In genomic region chr19:51366999-51367564, GRCh38 we compare ENCODE assay signal across 8 cellular contexts. TPM values are rescaled to one million over a fixed set of nuclear protein-coding genes. Genes with fewer than 3 reads are reported as not detected.
DNase-seq lines count a peak whose midpoint lies in the region; ATAC-seq and TF ChIP-seq lines count a peak whose summit lies in the region.

No MANE protein-coding gene starts in this region.

- H3K4me3 Mint-ChIP-seq in activated CD4-positive, alpha-beta T cell treated with anti-CD3 and anti-CD28 coated beads, Interleukin-2, amount 10 ng/mL, durations not matched to agents 7 days and 5 days, result peak overlapping the region; percentile 99

- H3K4me2 ChIP-seq in neuronal stem cell (ENCODE audit: insufficient read depth, low read length, poor library complexity, severe bottlenecking), result peak overlapping the region; percentile 89

- H2BK15ac ChIP-seq in neuronal stem cell (ENCODE audit: low read length), result peak overlapping the region; percentile 100

- H3K36me3 Mint-ChIP-seq in activated CD4-positive, alpha-beta T cell treated with anti-CD3 and anti-CD28 coated beads, Interleukin-2, amount 10 ng/mL, durations not matched to agents 7 days and 5 days (ENCODE audit: low read depth), result peaks cover 5% of the 10 kb centered on the region

- no peak overlapping the region for H4K91ac ChIP-seq in neuronal stem cell (ENCODE audit: low read depth, low read length, poor library complexity)

- H4K8ac ChIP-seq in neuronal stem cell (ENCODE audit: low read depth, low read length), result no peak overlapping the region

- peak overlapping the region; percentile 37 for H3K23ac ChIP-seq in neuronal stem cell (ENCODE audit: low read depth, low read length, poor library complexity)

- H3K9me3 ChIP-seq in esophagus (ENCODE audit: control insufficient read depth in 2 of 2, insufficient read depth in 1 of 2, low read depth in 1 of 2, low read length in 1 of 2) (no peaks in the 10 kb centered on the region), neuronal stem cell (replicated peaks in 1 of 2; ENCODE audit: control insufficient read depth in 2 of 2, insufficient read depth in 1 of 2, low read depth in 1 of 2, low read length in 2 of 2) (no peaks in the 10 kb centered on the region)

- H3K4me3 ChIP-seq in GM12875 (ENCODE audit: low read depth, low read length) (peak overlapping the region; percentile 73), esophagus (ENCODE audit: low read depth in 1 of 2, low read length in 2 of 2) (peak overlapping the region; percentile 66 to 86), neuronal stem cell (ENCODE audit: low read length in 2 of 2) (peak overlapping the region; percentile 70 to 93)

- H3K4me1 ChIP-seq in esophagus (ENCODE audit: control insufficient read depth in 2 of 2, insufficient read depth in 2 of 2, low read length in 1 of 2) (peaks cover 4 to 22% of the 10 kb centered on the region in 2 donors), neuronal stem cell (ENCODE audit: control insufficient read depth in 2 of 2, insufficient read depth in 1 of 2, low read depth in 1 of 2, low read length in 2 of 2) (peaks cover 12 to 15% of the 10 kb centered on the region in 2 donors)

- H2AFZ ChIP-seq in neuronal stem cell (ENCODE audit: low read length), result peak overlapping the region; percentile 79

- H2BK12ac ChIP-seq in neuronal stem cell (ENCODE audit: low read length), result peak overlapping the region; percentile 42

- 0 to 1% methylated on average over 28 to 30 of the region's 30 CpGs for WGBS in esophagus, 2 donors
- no CpG with 5 or more reads among the region's 30 CpGs for WGBS in neuronal stem cell (ENCODE audit: extremely low coverage in 2 of 2, insufficient read length in 2 of 2, insufficient replicate concordance in 1 of 2), 2 donors

- POLR2A ChIA-PET in activated CD4-positive, alpha-beta T cell treated with anti-CD3 and anti-CD28 coated beads, Interleukin-2, amount 10 ng/mL, durations not matched to agents 7 days and 5 days (lab: Charles Lee), result interaction anchor here (0.8 to 1.2 kb wide), 2 partner anchors 24 to 28 kb away, joined by 3 to 13 read pairs; no protein-coding TSS in a partner anchor

- no peaks in the 10 kb centered on the region for H3K27me3 Mint-ChIP-seq in activated CD4-positive, alpha-beta T cell treated with anti-CD3 and anti-CD28 coated beads, Interleukin-2, amount 10 ng/mL, durations not matched to agents 7 days and 5 days

- no peaks in the 10 kb centered on the region for H3K36me3 ChIP-seq in esophagus (ENCODE audit: control insufficient read depth in 2 of 2, insufficient read depth in 2 of 2, low read length in 1 of 2)
- H3K36me3 ChIP-seq in neuronal stem cell (replicated peaks in 1 of 2; ENCODE audit: control insufficient read depth in 2 of 2, insufficient read depth in 2 of 2, low read length in 2 of 2), result no peaks in the 10 kb centered on the region

- no peaks in the 10 kb centered on the region for H3K9me3 Mint-ChIP-seq in activated CD4-positive, alpha-beta T cell treated with anti-CD3 and anti-CD28 coated beads, Interleukin-2, amount 10 ng/mL, durations not matched to agents 7 days and 5 days

- no peak for TF ChIP-seq CTCF in GM12875 (IDR thresholded peaks at IDR 0.05; ENCODE audit: borderline replicate concordance, insufficient read depth, low read depth, low read length)

- peak overlapping the region; percentile 49 for H3K14ac ChIP-seq in neuronal stem cell (ENCODE audit: low read length)

- H2BK5ac ChIP-seq in neuronal stem cell (ENCODE audit: low read length), result peak overlapping the region; percentile 99

- peak; percentile 49 for DNase-seq in activated CD4-positive, alpha-beta T cell treated with anti-CD3 and anti-CD28 coated beads, Interleukin-2, amount 10 ng/mL, durations not matched to agents 7 days and 5 days
- DNase-seq in neuronal stem cell (ENCODE audit: low spot score) (no peak), midbrain (lab: John Stamatoyannopoulos, UW) (no peak), NCI-H146 treated with DMSO at 0.1 percent for 48 hours (lab: John Stamatoyannopoulos, UW; ENCODE audit: unreplicated experiment) (no peak), A172 (ENCODE audit: low spot score) (no peak)

- peaks cover 75% of the 10 kb centered on the region for H3K4me1 Mint-ChIP-seq in activated CD4-positive, alpha-beta T cell treated with anti-CD3 and anti-CD28 coated beads, Interleukin-2, amount 10 ng/mL, durations not matched to agents 7 days and 5 days

- H3K79me1 ChIP-seq in neuronal stem cell (ENCODE audit: low read depth, low read length), result peaks cover 4% of the 10 kb centered on the region

- peak overlapping the region; percentile 98 for H2AK5ac ChIP-seq in neuronal stem cell (ENCODE audit: low read depth, low read length)

- H3K27ac ChIP-seq in esophagus (ENCODE audit: low read depth in 2 of 2, low read length in 1 of 2), result peak overlapping the region; percentile 94 to 98
- H3K27ac ChIP-seq in neuronal stem cell (replicated peaks; ENCODE audit: low read length), result peak overlapping the region; percentile 94

- H3K18ac ChIP-seq in neuronal stem cell (ENCODE audit: low read length), result peak overlapping the region; percentile 96

- H3K4ac ChIP-seq in neuronal stem cell (ENCODE audit: low read length), result no peak overlapping the region

- H2BK120ac ChIP-seq in neuronal stem cell (ENCODE audit: low read depth, low read length), result peak overlapping the region; percentile 21

- peak overlapping the region; percentile 95 for H3K9ac ChIP-seq in neuronal stem cell (ENCODE audit: low read depth, low read length, poor library complexity)

- H3K27me3 ChIP-seq in esophagus (ENCODE audit: control insufficient read depth in 1 of 2, insufficient read depth in 2 of 2, low read length in 2 of 2), result no peaks in the 10 kb centered on the region
- peaks cover 0 to 9% (median 0%) of the 10 kb centered on the region in 3 experiments for H3K27me3 ChIP-seq in neuronal stem cell (ENCODE audit: control insufficient read depth in 3 of 3, insufficient read depth in 3 of 3, low read depth in 1 of 3, low read length in 3 of 3)

- CTCF ChIA-PET in activated CD4-positive, alpha-beta T cell treated with anti-CD3 and anti-CD28 coated beads, Interleukin-2, amount 10 ng/mL, durations not matched to agents 7 days and 5 days (lab: Charles Lee), result interaction anchor here (0.8 to 1.7 kb wide), 6 partner anchors 9 to 55 kb away, joined by 3 to 13 read pairs (median 4); no protein-coding TSS in a partner anchor

- H3K27ac Mint-ChIP-seq in activated CD4-positive, alpha-beta T cell treated with anti-CD3 and anti-CD28 coated beads, Interleukin-2, amount 10 ng/mL, durations not matched to agents 7 days and 5 days, result peak overlapping the region; percentile 95

- ATAC-seq in HG03280 (IDR thresholded peaks at IDR 0.05; ENCODE audit: unreplicated experiment), result peak; percentile 4

RNA-seq across cellular contexts. Expression of gene ETFB, which starts 0.9 kb away (rescaled TPM):
- total RNA-seq in activated CD4-positive, alpha-beta T cell treated with anti-CD3 and anti-CD28 coated beads, Interleukin-2, amount 10 ng/mL, durations not matched to agents 7 days and 5 days, result 100 to 1,000 TPM; 108 to 132 TPM
- polyA plus RNA-seq in esophagus, result 100 to 1,000 TPM; 127 to 181 TPM
- polyA plus RNA-seq in neuronal stem cell (2013, experiment 1 of 2), result 32.3 TPM
- polyA plus RNA-seq in neuronal stem cell (2013, experiment 2 of 2), result 30.3 TPM
- 48.5 and 50.3 TPM in 2 replicates for total RNA-seq in A172 (2014; rRNA removed; shearing (Covaris generic))

RNA-seq across cellular contexts. Expression of gene CLDND2, which starts 1.7 kb away (rescaled TPM):
- 1 to 10 TPM; 3.1 to 3.3 TPM for total RNA-seq in activated CD4-positive, alpha-beta T cell treated with anti-CD3 and anti-CD28 coated beads, Interleukin-2, amount 10 ng/mL, durations not matched to agents 7 days and 5 days
- polyA plus RNA-seq in esophagus, result under 1 TPM; 0.37 to 0.39 TPM
- polyA plus RNA-seq in neuronal stem cell (2013, experiment 1 of 2), result 13.8 TPM
- 12.7 TPM for polyA plus RNA-seq in neuronal stem cell (2013, experiment 2 of 2)
- not detected in 2 replicates for total RNA-seq in A172 (2014; rRNA removed; shearing (Covaris generic))

RNA-seq across cellular contexts. Expression of gene NKG7, which starts 5.4 kb away (rescaled TPM):
- total RNA-seq in activated CD4-positive, alpha-beta T cell treated with anti-CD3 and anti-CD28 coated beads, Interleukin-2, amount 10 ng/mL, durations not matched to agents 7 days and 5 days, result 10 to 100 TPM; 67.2 to 71.7 TPM
- polyA plus RNA-seq in esophagus, result 1 to 10 TPM; 1.0 to 3.2 TPM
- polyA plus RNA-seq in neuronal stem cell (2013, experiment 1 of 2), result not detected
- polyA plus RNA-seq in neuronal stem cell (2013, experiment 2 of 2), result not detected
- total RNA-seq in A172 (2014; rRNA removed; shearing (Covaris generic)), result not detected in 2 replicates

RNA-seq across cellular contexts. Expression of gene LIM2, which starts 20.7 kb away (rescaled TPM):
- not detected for total RNA-seq in activated CD4-positive, alpha-beta T cell treated with anti-CD3 and anti-CD28 coated beads, Interleukin-2, amount 10 ng/mL, durations not matched to agents 7 days and 5 days
- not detected for polyA plus RNA-seq in esophagus
- polyA plus RNA-seq in neuronal stem cell (2013, experiment 1 of 2), result 2.7 TPM
- polyA plus RNA-seq in neuronal stem cell (2013, experiment 2 of 2), result 3.4 TPM
- total RNA-seq in A172 (2014; rRNA removed; shearing (Covaris generic)), result not detected in 2 replicates

RNA-seq across cellular contexts. Expression of gene C19orf84, which starts 23.3 kb away (rescaled TPM):
- not detected for total RNA-seq in activated CD4-positive, alpha-beta T cell treated with anti-CD3 and anti-CD28 coated beads, Interleukin-2, amount 10 ng/mL, durations not matched to agents 7 days and 5 days
- polyA plus RNA-seq in esophagus, result not detected
- polyA plus RNA-seq in neuronal stem cell (2013, experiment 1 of 2), result 1.6 TPM
- 1.3 TPM for polyA plus RNA-seq in neuronal stem cell (2013, experiment 2 of 2)
- total RNA-seq in A172 (2014; rRNA removed; shearing (Covaris generic)), result not detected in 2 replicates

Comparison
In these comparisons a context has a peak if more than half of its experiments do, and no peak if none do; other contexts are left out.
1. RNA of gene NKG7, which starts 5.4 kb away (total RNA-seq): 67.2 to 71.7 TPM in activated CD4-positive, alpha-beta T cell treated with anti-CD3 and anti-CD28 coated beads, Interleukin-2, amount 10 ng/mL, durations not matched to agents 7 days and 5 days; not detected in A172; every median in the first group is over 10 times any median in the second.
2. Peak in every context shown above with its lines, with median percentiles within 50 percentile points of each other: H3K4me3 ChIP-seq.